Comparison of ENCODE assay signal across 10 cellular contexts in genomic region chr11:2768471-2769408, GRCh38.
DNase-seq lines count a peak whose midpoint lies in the region.
"Had no signal": no experiment of that assay in that cellular context is flagged by ENCODE, and none has a peak within 500 bp of the region (broad histone marks: within the 10 kb centered on the region; RNA-seq: fewer than 3 reads in every experiment).

No MANE protein-coding gene starts in this region.

- DNase-seq in activated CD4-positive, alpha-beta T cell treated with anti-CD3 and anti-CD28 coated beads for 48 hours, result peak; percentile 54
- DNase-seq in activated CD4-positive, alpha-beta T cell treated with anti-CD3 and anti-CD28 coated beads, Interleukin-2, amount 50 U/mL, for 1 hour, result no peak
- DNase-seq in activated T-cell treated with anti-CD3 and anti-CD28 coated beads, Interleukin-2, amount 50 U/mL, for 24 hours, result peak; percentile 30
- peak; percentile 60 for DNase-seq in cardiac septum (ENCODE audit: low spot score)
- DNase-seq in stimulated activated CD8-positive, alpha-beta memory T cell treated with anti-CD3 and anti-CD28 coated beads, Interleukin-2, amount 100 ng/mL, for 48 hours (ENCODE audit: low read depth in 2 of 2), result peak; percentile 23 to 34
- no peak for DNase-seq in superior temporal gyrus (ENCODE audit: extremely low spot score)
- no peak for DNase-seq in GM19240 (ENCODE audit: insufficient read length, low spot score)
- DNase-seq in DMS53 (lab: John Stamatoyannopoulos, UW), result no peak
- DNase-seq: cortex of kidney had no signal

- H3K27ac Mint-ChIP-seq in activated T-cell treated with anti-CD3 and anti-CD28 coated beads, Interleukin-2, amount 50 U/mL, for 24 hours, result no peak overlapping the region
- H3K27ac Mint-ChIP-seq: B cell had no signal

- peaks cover 10% of the 10 kb centered on the region for H3K36me3 Mint-ChIP-seq in activated T-cell treated with anti-CD3 and anti-CD28 coated beads, Interleukin-2, amount 50 U/mL, for 24 hours (ENCODE audit: low read depth)

- H3K9me3 Mint-ChIP-seq in activated T-cell treated with anti-CD3 and anti-CD28 coated beads, Interleukin-2, amount 50 U/mL, for 24 hours, result no peaks in the 10 kb centered on the region

- no peaks in the 10 kb centered on the region for H3K27me3 Mint-ChIP-seq in activated T-cell treated with anti-CD3 and anti-CD28 coated beads, Interleukin-2, amount 50 U/mL, for 24 hours

- no peak overlapping the region for H3K4me3 Mint-ChIP-seq in activated T-cell treated with anti-CD3 and anti-CD28 coated beads, Interleukin-2, amount 50 U/mL, for 24 hours
- H3K4me3 Mint-ChIP-seq: B cell had no signal

- intact Hi-C loops in cardiac septum (cut with DNase I), result no loop called here

- peaks cover 12% of the 10 kb centered on the region for H3K4me1 Mint-ChIP-seq in activated T-cell treated with anti-CD3 and anti-CD28 coated beads, Interleukin-2, amount 50 U/mL, for 24 hours (ENCODE audit: low read depth)
- H3K4me1 Mint-ChIP-seq: B cell had no signal

Comparison
In these comparisons a context has a peak if more than half of its experiments do, and no peak if none do; other contexts are left out.
1. DNase-seq: peak in activated CD4-positive, alpha-beta T cell treated with anti-CD3 and anti-CD28 coated beads for 48 hours (single experiment), activated T-cell treated with anti-CD3 and anti-CD28 coated beads, Interleukin-2, amount 50 U/mL, for 24 hours (single experiment), cardiac septum (single experiment) and stimulated activated CD8-positive, alpha-beta memory T cell treated with anti-CD3 and anti-CD28 coated beads, Interleukin-2, amount 100 ng/mL, for 48 hours (2 of 2); none in activated CD4-positive, alpha-beta T cell treated with anti-CD3 and anti-CD28 coated beads, Interleukin-2, amount 50 U/mL, for 1 hour (single experiment), superior temporal gyrus (single experiment), GM19240 (single experiment) and DMS53 (single experiment).